In the genomic region with DNA sequence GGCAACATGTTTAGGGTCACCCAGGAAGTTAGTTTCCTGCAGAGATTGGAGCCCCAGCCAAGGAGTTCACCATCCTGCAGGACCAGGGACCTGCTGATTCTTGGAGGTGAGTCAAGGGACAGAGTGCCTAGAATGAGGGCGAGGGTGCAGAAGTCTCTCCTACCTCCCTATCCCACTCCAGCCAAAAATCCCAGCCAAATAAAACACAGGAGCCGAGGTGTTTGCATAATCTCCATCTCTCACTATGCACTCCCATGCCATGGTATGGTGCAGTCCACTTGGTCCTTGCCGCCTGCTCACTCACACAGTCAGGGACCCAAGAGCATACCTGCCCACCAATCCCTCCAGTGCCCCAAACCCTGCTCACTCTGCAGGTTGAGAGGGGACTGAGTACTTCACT, we compare ENCODE assay signal across 19 cellular contexts.
A peak's percentile ranks its signal among the peaks of the same experiment; 100 is the strongest.
DNase-seq lines count a peak whose midpoint lies in the region; ATAC-seq, FAIRE-seq and TF ChIP-seq lines count a peak whose summit lies in the region.
"Had no signal": no experiment of that assay in that cellular context is flagged by ENCODE, and none has a peak within 500 bp of the region (broad histone marks: within the 10 kb centered on the region; RNA-seq: fewer than 3 reads in every experiment).

No MANE protein-coding gene starts in this region.

- H3K27me3 Mint-ChIP-seq in chondrocyte (ENCODE audit: low read depth): peaks cover 58% of the 10 kb centered on the region

- H3K27ac ChIP-seq in right lobe of liver (no peak overlapping the region), HepG2 (ENCODE audit: extremely low read length, insufficient read depth, low read length) (no peak overlapping the region)
- H3K27ac ChIP-seq: BLaER1 treated with 17β-estradiol and CSF1 and Interleukin-3, amounts not matched to agents 10 nM and 100 nM had no signal

- CTCF ChIA-PET in HepG2 (lab: Yijun Ruan, JAX; ENCODE audit: low intra/inter-chr PET ratio, low total read pairs): no interaction called here

- H3K4me1 ChIP-seq in right lobe of liver (peaks cover 0 to 5% (median 2%) of the 10 kb centered on the region in 4 donors), HepG2 (ENCODE audit: insufficient read depth, low read length) (no peaks in the 10 kb centered on the region)

- in situ Hi-C loops in HepG2 (cut with HindIII; ENCODE audit: extremely low pct_ligation_motif_present, low pct_unique_long_range_greater_than_20kb): no loop called here

- TF ChIP-seq POLR2A in right lobe of liver (IDR thresholded peaks at IDR 0.05) (no peak), HepG2 (IDR thresholded peaks at IDR 0.05; ENCODE audit: insufficient read depth in 1 of 2, low read depth in 2 of 2, low read length in 2 of 2) (no peak), H54 (IDR thresholded peaks at IDR 0.05; ENCODE audit: low read depth, low read length) (no peak)

- no peaks in the 10 kb centered on the region for H3K79me2 ChIP-seq in HepG2 (ENCODE audit: insufficient read depth, low read length)

- no peak overlapping the region for H3K4me3 Mint-ChIP-seq in chondrocyte (ENCODE audit: unreplicated experiment)
- H3K4me3 Mint-ChIP-seq: B cell; CD4-positive, CD25-positive, alpha-beta regulatory T cell; CD8-positive, alpha-beta memory T cell; H9 had no signal

- no peaks in the 10 kb centered on the region for H3K9me3 Mint-ChIP-seq in chondrocyte (ENCODE audit: low read depth)
- H3K9me3 Mint-ChIP-seq: H9 had no signal

- TF ChIP-seq CTCF in right lobe of liver (IDR thresholded peaks at IDR 0.05): no peak
- no peak for TF ChIP-seq CTCF in HepG2 (CRISPR knock-in tag; IDR thresholded peaks at IDR 0.05)
- no peak for TF ChIP-seq CTCF in chondrocyte (IDR thresholded peaks at IDR 0.05)

- H3K27me3 ChIP-seq in right lobe of liver: no peaks in the 10 kb centered on the region
- H3K27me3 ChIP-seq in HepG2 (ENCODE audit: control insufficient read depth in 1 of 2, insufficient read depth in 2 of 2, low read length in 2 of 2): peaks cover 0 to 6% of the 10 kb centered on the region in 2 experiments; a peak in 3 of 5 replicates

- peak; percentile 53 to 84 (median 64) for ATAC-seq in right lobe of liver
- ATAC-seq in HepG2: no peak
- ATAC-seq: GM12878 had no signal

- H2AFZ ChIP-seq in HepG2 (ENCODE audit: low read length): no peak overlapping the region

- H4K20me1 ChIP-seq in HepG2 (ENCODE audit: insufficient read depth, low read length): no peaks in the 10 kb centered on the region

- BruUV-seq in HepG2 (replicated peaks; lab: Mats Ljungman, UMichigan): no TSS peak

- POLR2A ChIA-PET in HepG2 (lab: Yijun Ruan, JAX): no interaction called here

- H3K9me3 ChIP-seq in right lobe of liver: no peaks in the 10 kb centered on the region
- H3K9me3 ChIP-seq in HepG2 (ENCODE audit: low read length): no peaks in the 10 kb centered on the region
- H3K9me3 ChIP-seq: BLaER1 treated with 17β-estradiol and CSF1 and Interleukin-3, amounts not matched to agents 10 nM and 100 nM had no signal

- WGBS in right lobe of liver (ENCODE audit: insufficient coverage, low coverage, low lambda C conversion rate, missing lambda C conversion rate): 40% methylated on average over 1 of the region's 3 CpGs
- WGBS in HepG2 (ENCODE audit: low lambda C conversion rate): 13% methylated on average over 2 of the region's 3 CpGs

- TF ChIP-seq EP300 in HepG2 (IDR thresholded peaks at IDR 0.05; ENCODE audit: low read depth in 2 of 2, low read length in 2 of 2) (no peak), HepG2 (CRISPR knock-in tag; IDR thresholded peaks at IDR 0.05; ENCODE audit: borderline replicate concordance) (no peak)

- no peak overlapping the region for H3K4me3 ChIP-seq in right lobe of liver
- no peak overlapping the region for H3K4me3 ChIP-seq in HepG2 (replicated peaks in 1 of 3; ENCODE audit: insufficient read depth in 1 of 3, low read depth in 2 of 3, low read length in 3 of 3)
- H3K4me3 ChIP-seq: BLaER1 treated with 17β-estradiol and CSF1 and Interleukin-3, amounts not matched to agents 10 nM and 100 nM; GM12878 had no signal

- no peak for DNase-seq in right lobe of liver
- DNase-seq in HepG2 (ENCODE audit: low spot score): no peak
- peak; percentile 35 for DNase-seq in chondrocyte (ENCODE audit: low spot score)
- DNase-seq in posterior vena cava (ENCODE audit: low spot score): peak; percentile 47
- DNase-seq in NCI-H1930 (lab: John Stamatoyannopoulos, UW): no peak
- DNase-seq in epidermal melanocyte (ENCODE audit: insufficient read length, low spot score): no peak
- no peak for DNase-seq in H54 (ENCODE audit: insufficient read length, low spot score)
- DNase-seq: CD4-positive, CD25-positive, alpha-beta regulatory T cell; COR-L47; DMS 273 treated with DMSO at 0.1 percent for 48 hours; DMS53; DND-41; EL; GOT3; H9 had no signal

- FAIRE-seq in HepG2 (lab: Jason Lieb, UNC) (no peak), H54 (lab: Jason Lieb, UNC) (no peak)
- FAIRE-seq: GM12878 had no signal

- H3K4me1 Mint-ChIP-seq in chondrocyte (ENCODE audit: low read depth): peaks cover 7% of the 10 kb centered on the region

- no peak overlapping the region for H3K9ac ChIP-seq in HepG2 (ENCODE audit: insufficient read depth, low read depth, low read length)
- H3K9ac ChIP-seq: BLaER1 treated with 17β-estradiol and CSF1 and Interleukin-3, amounts not matched to agents 10 nM and 100 nM had no signal

- no peak for TF ChIP-seq RAD21 in HepG2 (CRISPR knock-in tag; IDR thresholded peaks at IDR 0.05)

- H3K36me3 ChIP-seq in right lobe of liver (no peaks in the 10 kb centered on the region), HepG2 (replicated peaks in 1 of 2; ENCODE audit: control insufficient read depth in 1 of 2, insufficient read depth in 2 of 2, low read length in 2 of 2) (no peaks in the 10 kb centered on the region)
- H3K36me3 ChIP-seq: BLaER1 treated with 17β-estradiol and CSF1 and Interleukin-3, amounts not matched to agents 10 nM and 100 nM had no signal

- H3K4me2 ChIP-seq in HepG2 (ENCODE audit: low read depth, low read length): no peak overlapping the region
- H3K4me2 ChIP-seq: BLaER1 treated with 17β-estradiol and CSF1 and Interleukin-3, amounts not matched to agents 10 nM and 100 nM had no signal

- H3K36me3 Mint-ChIP-seq in chondrocyte (ENCODE audit: low read depth): no peaks in the 10 kb centered on the region
- H3K36me3 Mint-ChIP-seq: CD4-positive, CD25-positive, alpha-beta regulatory T cell; CD8-positive, alpha-beta memory T cell had no signal

- no peak overlapping the region for H3K27ac Mint-ChIP-seq in chondrocyte (ENCODE audit: unreplicated experiment)
- H3K27ac Mint-ChIP-seq: B cell; CD8-positive, alpha-beta memory T cell had no signal

- intact Hi-C loops in right lobe of liver (cut with DNase I) (loop anchor here in 1 of 2 donors (10.0 kb wide), 1 partner anchor 104 kb away; no protein-coding TSS in a partner anchor), HepG2 (cut with micrococcal nuclease; ENCODE audit: unreplicated experiment) (loop anchor here (10.0 kb wide), 1 partner anchor 744 kb away; no protein-coding TSS in a partner anchor), posterior vena cava (cut with DNase I) (no loop called here)

TF ChIP-seq in HepG2, 621 proteins besides CTCF, POLR2A, EP300 and RAD21:
- TF ChIP-seq THRA (CRISPR knock-in tag; IDR thresholded peaks at IDR 0.05; ENCODE audit: borderline replicate concordance) (no peak), AGO2 (optimal IDR thresholded peaks at IDR 0.05; ENCODE audit: low read depth, low read length) (no peak), ZMAT5 (CRISPR knock-in tag; IDR thresholded peaks at IDR 0.05; ENCODE audit: borderline replicate concordance, low read depth) (no peak), MAZ (IDR thresholded peaks at IDR 0.05; ENCODE audit: borderline replicate concordance, low read depth, low read length) (no peak), MAZ (CRISPR knock-in tag; IDR thresholded peaks at IDR 0.05; ENCODE audit: low read depth) (no peak), ATF7-NPFF (CRISPR knock-in tag; IDR thresholded peaks at IDR 0.05; ENCODE audit: low read depth) (no peak), MEIS2 (CRISPR knock-in tag; IDR thresholded peaks at IDR 0.05) (no peak), ZNF562 (CRISPR knock-in tag; IDR thresholded peaks at IDR 0.05; ENCODE audit: borderline replicate concordance) (no peak), HMG20A (CRISPR knock-in tag; IDR thresholded peaks at IDR 0.05; ENCODE audit: borderline replicate concordance) (no peak), SP4 (CRISPR knock-in tag; IDR thresholded peaks at IDR 0.05) (no peak), KDM6A (CRISPR knock-in tag; IDR thresholded peaks at IDR 0.05; ENCODE audit: low read depth) (no peak), MAFK (conservative IDR thresholded peaks at IDR 0.05 in 1 of 2, IDR thresholded peaks at IDR 0.05 in 1 of 2; ENCODE audit: low read length in 2 of 2) (no peak), TCF7L2 (IDR thresholded peaks at IDR 0.05; ENCODE audit: low read depth, low read length) (no peak), REL (CRISPR knock-in tag; conservative IDR thresholded peaks at IDR 0.05) (no peak), PHF5A (CRISPR knock-in tag; IDR thresholded peaks at IDR 0.05; ENCODE audit: low read depth, unreplicated experiment) (no peak), ADNP (CRISPR knock-in tag; IDR thresholded peaks at IDR 0.05) (no peak), ZNF883 (CRISPR knock-in tag; IDR thresholded peaks at IDR 0.05; ENCODE audit: not compliant biosample characterization) (no peak), SOX13 (IDR thresholded peaks at IDR 0.05) (no peak), SOX13 (CRISPR knock-in tag; conservative IDR thresholded peaks at IDR 0.05 in 1 of 2, IDR thresholded peaks at IDR 0.05 in 1 of 2) (no peak), JUNB (CRISPR knock-in tag; IDR thresholded peaks at IDR 0.05; ENCODE audit: borderline replicate concordance) (no peak)

Comparison
In these comparisons a context has a peak if more than half of its experiments do, and no peak if none do; other contexts are left out.
1. DNase-seq: peak in chondrocyte (single experiment) and posterior vena cava (single experiment); none in right lobe of liver (0 of 3), HepG2 (single experiment), NCI-H1930 (0 of 2), epidermal melanocyte (single experiment) and H54 (single experiment).